ENCODE assay signal across 1 cellular context in the genomic region with DNA sequence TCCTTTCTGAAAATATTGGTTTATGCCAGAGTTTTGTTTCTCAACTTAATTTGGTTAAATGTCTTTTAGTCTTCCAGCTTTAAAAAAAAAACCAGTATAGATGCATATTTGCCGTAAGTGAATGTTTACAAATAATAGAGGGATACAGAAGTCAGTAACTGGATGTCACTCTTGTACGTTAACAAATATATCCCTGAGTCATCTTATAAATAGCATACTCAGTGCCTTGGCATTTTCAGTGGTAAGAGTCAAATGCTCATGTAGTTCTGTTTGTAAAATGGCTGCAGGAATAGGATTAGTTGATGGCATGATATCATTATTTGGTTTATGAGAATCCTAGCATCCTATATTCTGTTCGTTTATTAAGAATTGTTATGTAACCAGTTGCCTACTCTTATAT.
TF ChIP-seq lines count a peak whose summit lies in the region.

No MANE protein-coding gene starts in this region.

TF ChIP-seq in HepG2, 621 proteins besides CTCF, POLR2A, EP300 and RAD21:
- TF ChIP-seq MAFF (IDR thresholded peaks at IDR 0.05; ENCODE audit: low read depth, low read length) (peak; percentile 23; the same call in 1 of the 2 replicates), MAFK (conservative IDR thresholded peaks at IDR 0.05 in 1 of 2, IDR thresholded peaks at IDR 0.05 in 1 of 2; ENCODE audit: low read length in 2 of 2) (peak in 1 of 2 experiments; percentile 20; a peak in 2 of 4 replicates), ZNF282 (IDR thresholded peaks at IDR 0.05; ENCODE audit: partially characterized antibody) (no peak)
TF ChIP-seq in HepG2: peak in this region for 2.
